ENCODE assay signal across 23 cellular contexts in genomic region chr15:100558771-100559254, GRCh38. TPM values are rescaled to one million over a fixed set of nuclear protein-coding genes. Genes with fewer than 3 reads are reported as not detected.
DNase-seq lines count a peak whose midpoint lies in the region; ATAC-seq and TF ChIP-seq lines count a peak whose summit lies in the region.
"Had no signal": no experiment of that assay in that cellular context is flagged by ENCODE, and none has a peak within 500 bp of the region (broad histone marks: within the 10 kb centered on the region; RNA-seq: fewer than 3 reads in every experiment).

No MANE protein-coding gene starts in this region.

- no peaks in the 10 kb centered on the region for H3K9me3 Mint-ChIP-seq in stimulated activated memory B cell treated with anti-CD40 and anti-IgM and Interleukin-4, amounts not matched to agents 10 μg/mL and 1 μg/mL and 100 μg/mL, for 72 hours

- H3K4me1 ChIP-seq in right atrium auricular region (no peaks in the 10 kb centered on the region), neutrophil (ENCODE audit: control insufficient read depth in 1 of 2, insufficient read depth in 1 of 2, low read depth in 1 of 2, low read length in 1 of 2) (peaks cover 42 to 50% of the 10 kb centered on the region in 2 experiments), trophoblast cell (ENCODE audit: control insufficient read depth in 1 of 2, insufficient read depth in 2 of 2, low read length in 2 of 2) (no peaks in the 10 kb centered on the region)
- H3K4me1 ChIP-seq: BE2C, SJCRH30 had no signal

- no peak overlapping the region for H3K23ac ChIP-seq in trophoblast cell (ENCODE audit: low read length)

- no peak overlapping the region for H4K12ac ChIP-seq in trophoblast cell (ENCODE audit: low read depth, low read length)

- H3K27ac Mint-ChIP-seq in stimulated activated memory B cell treated with anti-CD40 and anti-IgM and Interleukin-4, amounts not matched to agents 10 μg/mL and 1 μg/mL and 100 μg/mL, for 72 hours: no peak overlapping the region

- H3K27me3 ChIP-seq in right atrium auricular region (no peaks in the 10 kb centered on the region), neutrophil (no peaks in the 10 kb centered on the region), trophoblast cell (ENCODE audit: insufficient read depth, low read length) (no peaks in the 10 kb centered on the region)
- H3K27me3 ChIP-seq: BE2C, SJCRH30 had no signal

- H3K14ac ChIP-seq in trophoblast cell (ENCODE audit: low read length): no peak overlapping the region

- no peak overlapping the region for H2BK12ac ChIP-seq in trophoblast cell (ENCODE audit: low read length)

- no peaks in the 10 kb centered on the region for H3K4me1 Mint-ChIP-seq in stimulated activated memory B cell treated with anti-CD40 and anti-IgM and Interleukin-4, amounts not matched to agents 10 μg/mL and 1 μg/mL and 100 μg/mL, for 72 hours

- no peak overlapping the region for H2BK5ac ChIP-seq in trophoblast cell (ENCODE audit: low read depth, low read length, poor library complexity)

- peak in 1 of 2 donors; percentile 14 for ATAC-seq in left cardiac atrium
- ATAC-seq in stimulated activated memory B cell treated with anti-CD40 and anti-IgM and Interleukin-4, amounts not matched to agents 10 μg/mL and 1 μg/mL and 100 μg/mL, for 72 hours: peak; percentile 55
- ATAC-seq: HepG2 had no signal

- no peak overlapping the region for H3K4me3 ChIP-seq in right atrium auricular region
- H3K4me3 ChIP-seq in fibroblast of villous mesenchyme (ENCODE audit: low read depth, low read length): peak overlapping the region; percentile 5
- peak overlapping the region in 1 of 2 experiments; percentile 38 for H3K4me3 ChIP-seq in neutrophil (ENCODE audit: low read depth in 1 of 2, low read length in 1 of 2)
- no peak overlapping the region for H3K4me3 ChIP-seq in trophoblast cell (ENCODE audit: low read depth, low read length)
- H3K4me3 ChIP-seq: PC-9, SJCRH30 had no signal

- H4K91ac ChIP-seq in trophoblast cell (ENCODE audit: low read depth, low read length): no peak overlapping the region

- H3K36me3 ChIP-seq in right atrium auricular region: no peaks in the 10 kb centered on the region
- H3K36me3 ChIP-seq in neutrophil: no peaks in the 10 kb centered on the region
- H3K36me3 ChIP-seq in trophoblast cell (ENCODE audit: control insufficient read depth in 1 of 2, insufficient read depth in 2 of 2, low read length in 2 of 2): peaks cover 0 to 5% of the 10 kb centered on the region in 2 experiments
- H3K36me3 ChIP-seq: BE2C, SJCRH30 had no signal

- no CpG with 5 or more reads among the region's 50 CpGs for WGBS in trophoblast cell (ENCODE audit: extremely low coverage, insufficient coverage, insufficient read length)

- no peak overlapping the region for H3K4me2 ChIP-seq in trophoblast cell (ENCODE audit: low read length)
- H3K4me2 ChIP-seq: PC-9 had no signal

- no peak overlapping the region for H3K9ac ChIP-seq in trophoblast cell (ENCODE audit: low read length)

- no peaks in the 10 kb centered on the region for H3K79me2 ChIP-seq in trophoblast cell (ENCODE audit: control insufficient read depth, insufficient read depth, low read length, poor library complexity)

- H3K9me3 ChIP-seq in right atrium auricular region (no peaks in the 10 kb centered on the region), neutrophil (no peaks in the 10 kb centered on the region), trophoblast cell (ENCODE audit: insufficient read depth, low read depth, low read length) (peaks cover 24% of the 10 kb centered on the region)
- H3K9me3 ChIP-seq: BE2C, SJCRH30 had no signal

- no peaks in the 10 kb centered on the region for H3K27me3 Mint-ChIP-seq in stimulated activated memory B cell treated with anti-CD40 and anti-IgM and Interleukin-4, amounts not matched to agents 10 μg/mL and 1 μg/mL and 100 μg/mL, for 72 hours

- H3K18ac ChIP-seq in trophoblast cell (ENCODE audit: low read length): no peak overlapping the region

- H3K4ac ChIP-seq in trophoblast cell (ENCODE audit: low read depth, low read length): no peak overlapping the region

- no peak overlapping the region for H4K8ac ChIP-seq in trophoblast cell (ENCODE audit: low read depth, low read length)

- no peak overlapping the region for H2AFZ ChIP-seq in trophoblast cell (ENCODE audit: insufficient read depth, low read length, poor library complexity)
- H2AFZ ChIP-seq: PC-9 had no signal

- no peaks in the 10 kb centered on the region for H3K79me1 ChIP-seq in trophoblast cell (ENCODE audit: low read length)

- peaks cover 64% of the 10 kb centered on the region for H3K36me3 Mint-ChIP-seq in stimulated activated memory B cell treated with anti-CD40 and anti-IgM and Interleukin-4, amounts not matched to agents 10 μg/mL and 1 μg/mL and 100 μg/mL, for 72 hours

- H2BK120ac ChIP-seq in trophoblast cell (ENCODE audit: insufficient read depth, low read length, poor library complexity): no peak overlapping the region

- H3K27ac ChIP-seq in right atrium auricular region: no peak overlapping the region
- peak overlapping the region; percentile 88 for H3K27ac ChIP-seq in neutrophil
- no peak overlapping the region for H3K27ac ChIP-seq in trophoblast cell (ENCODE audit: low read depth, low read length)
- H3K27ac ChIP-seq: PC-9, SJCRH30 had no signal

- intact Hi-C loops in left cardiac atrium (cut with DNase I): no loop called here

- DNase-seq in left cardiac atrium: peak; percentile 18
- no peak for DNase-seq in right atrium auricular region (ENCODE audit: low spot score)
- DNase-seq in fibroblast of villous mesenchyme (ENCODE audit: low read depth): no peak
- DNase-seq in trophoblast cell: no peak
- DNase-seq in stimulated activated CD4-positive, alpha-beta T cell treated with anti-CD3 and anti-CD28 coated beads, Interleukin-2, amount 100 ng/mL, for 48 hours: no peak
- no peak for DNase-seq in dermis blood vessel endothelial cell
- DNase-seq: 8988T, ACHN, BE2C, Karpas-422, NCI-H1092 treated with DMSO at 0.1 percent for 48 hours, NCI-H1436, NCI-H187 treated with DMSO at 0.1 percent for 48 hours, NCI-H524, NCI-H82, SJCRH30 had no signal

- H2AK5ac ChIP-seq in trophoblast cell (ENCODE audit: low read length): no peak overlapping the region

- no peak for TF ChIP-seq CTCF in right atrium auricular region (IDR thresholded peaks at IDR 0.05)
- TF ChIP-seq CTCF in fibroblast of villous mesenchyme (IDR thresholded peaks at IDR 0.05; ENCODE audit: insufficient read depth, low read depth, low read length): no peak
- no peak for TF ChIP-seq CTCF in neutrophil (IDR thresholded peaks at IDR 0.05)

- no peak overlapping the region for H3K4me3 Mint-ChIP-seq in stimulated activated memory B cell treated with anti-CD40 and anti-IgM and Interleukin-4, amounts not matched to agents 10 μg/mL and 1 μg/mL and 100 μg/mL, for 72 hours

RNA-seq across cellular contexts. Expression of gene CERS3, which starts 30.1 kb away (rescaled TPM):
- total RNA-seq in left cardiac atrium (under 1 TPM in 1 of 2 donors, not detected in 1; 0.18 TPM), right atrium auricular region (not detected), fibroblast of villous mesenchyme (not detected in 2 replicates), dermis blood vessel endothelial cell (not detected in 2 replicates)
- polyA plus RNA-seq in trophoblast cell (2013): 0.15 and 0.21 TPM in 2 replicates
- total RNA-seq: HepG2, HT1080, PC-9, Right ventricle myocardium inferior, RPMI7951 had no signal
- polyA plus RNA-seq: HepG2 had no signal

RNA-seq across cellular contexts. Expression of gene LINS1, which starts 43.2 kb away (rescaled TPM):
- total RNA-seq in left cardiac atrium (10 to 100 TPM in 1 of 2 donors, 1 to 10 TPM in 1; 9.4 to 10.6 TPM), right atrium auricular region (1 to 10 TPM; 8.8 to 8.9 TPM), fibroblast of villous mesenchyme (11.9 and 14.7 TPM in 2 replicates), dermis blood vessel endothelial cell (12.3 and 12.7 TPM in 2 replicates)
- 5.6 and 5.9 TPM in 2 replicates for polyA plus RNA-seq in trophoblast cell (2013)

RNA-seq across cellular contexts. Expression of gene ASB7, which starts 43.6 kb away (rescaled TPM):
- 1 to 10 TPM; 5.9 to 8.3 TPM for total RNA-seq in left cardiac atrium
- total RNA-seq in right atrium auricular region: 1 to 10 TPM; 5.5 to 6.2 TPM
- total RNA-seq in fibroblast of villous mesenchyme: 13.8 and 16.1 TPM in 2 replicates
- 6.2 and 6.5 TPM in 2 replicates for polyA plus RNA-seq in trophoblast cell (2013)
- total RNA-seq in dermis blood vessel endothelial cell: 23.3 and 23.7 TPM in 2 replicates
